In genomic region chr15:49688135-49688790, GRCh38 we compare ENCODE assay signal across 18 cellular contexts.
DNase-seq lines count a peak whose midpoint lies in the region; ATAC-seq and TF ChIP-seq lines count a peak whose summit lies in the region.
"Had no signal": no experiment of that assay in that cellular context is flagged by ENCODE, and none has a peak within 500 bp of the region (broad histone marks: within the 10 kb centered on the region; RNA-seq: fewer than 3 reads in every experiment).

No MANE protein-coding gene starts in this region.

- no peaks in the 10 kb centered on the region for H3F3A ChIP-seq in neural progenitor cell (ENCODE audit: low read depth)

- no peaks in the 10 kb centered on the region for H3K4me1 ChIP-seq in neural progenitor cell
- H3K4me1 ChIP-seq: BE2C, Caco-2 had no signal

- no peaks in the 10 kb centered on the region for H3K79me2 ChIP-seq in neural progenitor cell (ENCODE audit: low read depth)

- no peak for TF ChIP-seq CTCF in neural progenitor cell (IDR thresholded peaks at IDR 0.05)
- no peak for TF ChIP-seq CTCF in progenitor cell of endocrine pancreas (IDR thresholded peaks at IDR 0.05; ENCODE audit: unreplicated experiment)

- no peak overlapping the region for H3K4me2 ChIP-seq in neural progenitor cell

- H3K4me3 Mint-ChIP-seq in neural progenitor cell: no peak overlapping the region
- H3K4me3 Mint-ChIP-seq in progenitor cell of endocrine pancreas (ENCODE audit: low read depth): no peak overlapping the region
- H3K4me3 Mint-ChIP-seq: CD4-positive, CD25-positive, alpha-beta regulatory T cell; H9 had no signal

- H3K27ac Mint-ChIP-seq in neural progenitor cell (no peak overlapping the region), progenitor cell of endocrine pancreas (no peak overlapping the region)
- H3K27ac Mint-ChIP-seq: CD4-positive, CD25-positive, alpha-beta regulatory T cell had no signal

- no peak overlapping the region for H3K9ac ChIP-seq in neural progenitor cell

- no peaks in the 10 kb centered on the region for H3K27me3 ChIP-seq in neural progenitor cell
- H3K27me3 ChIP-seq: BE2C had no signal

- H2AFZ ChIP-seq in neural progenitor cell (replicated peaks): peak overlapping the region; percentile 40

- H3K27me3 Mint-ChIP-seq in neural progenitor cell (ENCODE audit: insufficient read depth, low read depth): no peaks in the 10 kb centered on the region
- no peaks in the 10 kb centered on the region for H3K27me3 Mint-ChIP-seq in progenitor cell of endocrine pancreas

- H3K36me3 Mint-ChIP-seq in neural progenitor cell (no peaks in the 10 kb centered on the region), progenitor cell of endocrine pancreas (ENCODE audit: insufficient read depth) (no peaks in the 10 kb centered on the region)
- H3K36me3 Mint-ChIP-seq: CD4-positive, CD25-positive, alpha-beta regulatory T cell had no signal

- no peak overlapping the region for H3K27ac ChIP-seq in neural progenitor cell
- H3K27ac ChIP-seq: 22Rv1 had no signal

- H4K20me1 ChIP-seq in neural progenitor cell (ENCODE audit: low read depth): no peaks in the 10 kb centered on the region

- no peak for ATAC-seq in GM21717 (IDR thresholded peaks at IDR 0.05; ENCODE audit: unreplicated experiment)
- ATAC-seq: K562 had no signal

- no peaks in the 10 kb centered on the region for H3K9me3 ChIP-seq in neural progenitor cell (ENCODE audit: low read depth)
- H3K9me3 ChIP-seq: BE2C, Caco-2 had no signal

- H3K9me3 Mint-ChIP-seq in neural progenitor cell (no peaks in the 10 kb centered on the region), progenitor cell of endocrine pancreas (ENCODE audit: low read depth) (no peaks in the 10 kb centered on the region)
- H3K9me3 Mint-ChIP-seq: H9 had no signal

- DNase-seq in DMS 273 (lab: John Stamatoyannopoulos, UW; ENCODE audit: unreplicated experiment): peak; percentile 63
- no peak for DNase-seq in DMS 273 treated with DMSO at 0.1 percent for 48 hours (lab: John Stamatoyannopoulos, UW)
- DNase-seq in RPMI7951 (ENCODE audit: low read depth): peak; percentile 49
- DNase-seq in fibroblast of the conjunctiva (ENCODE audit: low read depth): peak; percentile 67
- no peak for DNase-seq in neural progenitor cell (ENCODE audit: low spot score)
- DNase-seq in retina: no peak
- no peak for DNase-seq in progenitor cell of endocrine pancreas (ENCODE audit: low spot score, unreplicated experiment)
- DNase-seq: BE2C; Caco-2; CD4-positive, CD25-positive, alpha-beta regulatory T cell; GF-D8; H9; NCI-H187 treated with DMSO at 0.1 percent for 48 hours; NK-92 treated with Interleukin-12 subunit alpha and Interleukin-12 subunit beta, amount 100 ng/mL, for 24 hours; Right ventricle myocardium superior had no signal

- no peak overlapping the region for H3K4me3 ChIP-seq in neural progenitor cell
- H3K4me3 ChIP-seq: K562 had no signal

- H3K36me3 ChIP-seq in neural progenitor cell: no peaks in the 10 kb centered on the region
- H3K36me3 ChIP-seq: BE2C had no signal

- H3K4me1 Mint-ChIP-seq in neural progenitor cell (no peaks in the 10 kb centered on the region), progenitor cell of endocrine pancreas (ENCODE audit: low read depth) (peaks cover 3% of the 10 kb centered on the region)
- H3K4me1 Mint-ChIP-seq: CD4-positive, CD25-positive, alpha-beta regulatory T cell; H9 had no signal

Comparison
In these comparisons a context has a peak if more than half of its experiments do, and no peak if none do; other contexts are left out.
1. DNase-seq: peak in DMS 273 (single experiment), RPMI7951 (single experiment) and fibroblast of the conjunctiva (single experiment); none in DMS 273 treated with DMSO at 0.1 percent for 48 hours (single experiment), neural progenitor cell (single experiment), retina (single experiment) and progenitor cell of endocrine pancreas (single experiment).